In genomic region chr9:74951107-74951720, GRCh38 we compare ENCODE assay signal across 8 cellular contexts. TPM values are rescaled to one million over a fixed set of nuclear protein-coding genes. Genes with fewer than 3 reads are reported as not detected.
A peak's percentile ranks its signal among the peaks of the same experiment; 100 is the strongest.
DNase-seq lines count a peak whose midpoint lies in the region; ATAC-seq, FAIRE-seq and TF ChIP-seq lines count a peak whose summit lies in the region.
"Had no signal": no experiment of that assay in that cellular context is flagged by ENCODE, and none has a peak within 500 bp of the region (broad histone marks: within the 10 kb centered on the region; RNA-seq: fewer than 3 reads in every experiment).

No MANE protein-coding gene starts in this region.

- DNase-seq in activated naive CD8-positive, alpha-beta T cell treated with anti-CD3 and anti-CD28 coated beads for 36 hours = no peak
- no peak for DNase-seq in kidney
- no peak for DNase-seq in suprapubic skin (ENCODE audit: low spot score in 2 of 2)
- DNase-seq in stimulated activated CD4-positive, alpha-beta T cell treated with anti-CD3 and anti-CD28 coated beads, Interleukin-12 subunit alpha, Interleukin-12 subunit beta, amount 100 ng/mL, for 4 hours = no peak
- DNase-seq in ecto neural progenitor cell (ENCODE audit: low spot score) = no peak

- peaks cover 30% of the 10 kb centered on the region for H3K4me1 Mint-ChIP-seq in activated naive CD8-positive, alpha-beta T cell treated with anti-CD3 and anti-CD28 coated beads for 36 hours

- no peaks in the 10 kb centered on the region for H3K9me3 Mint-ChIP-seq in activated naive CD8-positive, alpha-beta T cell treated with anti-CD3 and anti-CD28 coated beads for 36 hours

- TF ChIP-seq CTCF in kidney (IDR thresholded peaks at IDR 0.05; ENCODE audit: borderline replicate concordance, extremely low read depth, insufficient read depth) (no peak), suprapubic skin (IDR thresholded peaks at IDR 0.05) (no peak)

- H3K4me1 ChIP-seq in HUES6 (ENCODE audit: control insufficient read depth, insufficient read depth, low read length) (peaks cover 11% of the 10 kb centered on the region; the same call in 1 of the 2 replicates), kidney (ENCODE audit: control insufficient read depth in 1 of 2, insufficient read depth in 1 of 2, low read depth in 1 of 2, low read length in 2 of 2) (no peaks in the 10 kb centered on the region), suprapubic skin (peaks cover 11% of the 10 kb centered on the region)

- H3K9me3 ChIP-seq in HUES6 (ENCODE audit: control insufficient read depth, insufficient read depth, low read depth, low read length) (no peaks in the 10 kb centered on the region), kidney (ENCODE audit: control insufficient read depth in 1 of 2, low read length in 2 of 2) (no peaks in the 10 kb centered on the region), suprapubic skin (no peaks in the 10 kb centered on the region)

- no peaks in the 10 kb centered on the region for H3K27me3 Mint-ChIP-seq in activated naive CD8-positive, alpha-beta T cell treated with anti-CD3 and anti-CD28 coated beads for 36 hours

- peak overlapping the region; percentile 86 for H3K9ac ChIP-seq in HUES6 (ENCODE audit: low read length)
- H3K9ac ChIP-seq in kidney (ENCODE audit: low read length in 2 of 2) = peak overlapping the region; percentile 57 to 68

- H3K4me3 ChIP-seq in HUES6 (ENCODE audit: low read depth, low read length) (peak overlapping the region; percentile 83), kidney (ENCODE audit: low read length in 2 of 2) (peak overlapping the region; percentile 70 to 75), suprapubic skin (peak overlapping the region; percentile 80)

- no peak for TF ChIP-seq EP300 in suprapubic skin (IDR thresholded peaks at IDR 0.05)

- H3K27ac Mint-ChIP-seq in activated naive CD8-positive, alpha-beta T cell treated with anti-CD3 and anti-CD28 coated beads for 36 hours = peak overlapping the region; percentile 90

- intact Hi-C loops in kidney (cut with DNase I) = no loop called here

- no peak for TF ChIP-seq POLR2A in suprapubic skin (IDR thresholded peaks at IDR 0.05)

- no peak for ATAC-seq in HG02973 (IDR thresholded peaks at IDR 0.05; ENCODE audit: unreplicated experiment)

- H3K4me3 Mint-ChIP-seq in activated naive CD8-positive, alpha-beta T cell treated with anti-CD3 and anti-CD28 coated beads for 36 hours = peak overlapping the region; percentile 96

- FAIRE-seq in kidney (lab: Jason Lieb, UNC) = no peak
- FAIRE-seq: endometrium had no signal

- H3K36me3 ChIP-seq in HUES6 (ENCODE audit: control insufficient read depth, insufficient read depth, low read length) = 0 out of 2 replicates have a peak, but pooled peaks cover 3% of the 10 kb centered on the region
- no peaks in the 10 kb centered on the region for H3K36me3 ChIP-seq in kidney (ENCODE audit: control insufficient read depth in 1 of 2, insufficient read depth in 2 of 2, low read length in 2 of 2)
- no peaks in the 10 kb centered on the region for H3K36me3 ChIP-seq in suprapubic skin

- no peak overlapping the region for H3K27ac ChIP-seq in HUES6 (ENCODE audit: low read depth, low read length)
- H3K27ac ChIP-seq in kidney (ENCODE audit: low read depth in 2 of 2, low read length in 2 of 2) = peak overlapping the region; percentile 48 to 62
- peak overlapping the region; percentile 96 for H3K27ac ChIP-seq in suprapubic skin

- H3K27me3 ChIP-seq in HUES6 (ENCODE audit: control insufficient read depth, insufficient read depth, low read length) (no peaks in the 10 kb centered on the region), suprapubic skin (no peaks in the 10 kb centered on the region)

- 67% methylated on average over 21 of the region's 21 CpGs for WGBS in suprapubic skin

- H3K36me3 Mint-ChIP-seq in activated naive CD8-positive, alpha-beta T cell treated with anti-CD3 and anti-CD28 coated beads for 36 hours = peaks cover 27% of the 10 kb centered on the region

RNA-seq across cellular contexts. Expression of gene C9orf40, which starts 1.5 kb away (rescaled TPM):
- 10 to 100 TPM; 18.9 to 21.6 TPM for total RNA-seq in activated naive CD8-positive, alpha-beta T cell treated with anti-CD3 and anti-CD28 coated beads for 36 hours
- total RNA-seq in kidney (2.3 TPM), suprapubic skin (1 to 10 TPM; 2.0 to 3.3 (median 3.0) TPM)
- polyA plus RNA-seq in kidney (ENCODE audit: insufficient read depth, low read depth, low replicate concordance) = 5.2 TPM
